In the genomic region with DNA sequence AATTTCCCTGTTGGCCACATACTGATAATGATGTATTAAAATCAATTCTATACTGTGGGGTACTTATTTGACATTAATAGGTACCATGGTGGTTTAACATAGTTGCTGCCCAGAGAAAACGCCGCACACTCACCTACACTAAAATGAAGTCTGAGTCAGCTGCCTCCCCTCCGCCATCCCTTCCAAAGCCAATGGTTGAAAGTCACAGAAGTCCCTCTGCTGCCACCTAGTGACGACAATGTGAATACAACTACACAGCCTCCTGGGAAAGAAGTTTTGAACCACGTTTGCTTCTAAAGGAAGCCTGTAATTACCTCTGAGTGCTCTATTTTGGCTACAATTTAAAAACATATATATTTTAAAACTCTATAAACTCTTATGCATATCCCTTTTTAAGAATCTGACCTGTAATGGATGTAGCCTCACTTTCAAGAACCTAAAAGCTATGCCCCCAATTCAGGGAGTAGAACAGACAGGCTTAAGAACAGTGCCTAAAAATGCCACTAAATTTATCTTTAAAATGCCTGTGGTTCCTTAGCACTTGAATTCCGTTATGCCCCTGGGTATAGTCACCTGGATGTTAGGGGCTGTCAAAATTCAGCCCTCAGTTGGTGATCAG, we compare ENCODE assay signal across 8 cellular contexts. TPM values are rescaled to one million over a fixed set of nuclear protein-coding genes. Genes with fewer than 3 reads are reported as not detected.
DNase-seq lines count a peak whose midpoint lies in the region; ATAC-seq and TF ChIP-seq lines count a peak whose summit lies in the region.

No MANE protein-coding gene starts in this region.

- H3K27ac Mint-ChIP-seq in brain (peak overlapping the region in 3 of 5 experiments; percentile 52 to 87 (median 61)), immature natural killer cell (no peak overlapping the region)

- peaks cover 2 to 14% (median 5%) of the 10 kb centered on the region in 5 experiments for H3K9me3 Mint-ChIP-seq in brain
- H3K9me3 Mint-ChIP-seq in immature natural killer cell: no peaks in the 10 kb centered on the region

- H3K4me3 Mint-ChIP-seq in brain (peak overlapping the region in 3 of 5 experiments; percentile 49 to 58 (median 50)), immature natural killer cell (no peak overlapping the region)

- H3K4me1 Mint-ChIP-seq in brain (peaks cover 7% of the 10 kb centered on the region), immature natural killer cell (peaks cover 2 to 5% of the 10 kb centered on the region in 2 donors)

- peak; percentile 67 for ATAC-seq in HG02981 (IDR thresholded peaks at IDR 0.05; ENCODE audit: unreplicated experiment)

- peak; percentile 60 for DNase-seq in NCI-H2171 (lab: John Stamatoyannopoulos, UW)
- peak; percentile 38 for DNase-seq in UCSD-AML1 (lab: John Stamatoyannopoulos, UW; ENCODE audit: unreplicated experiment)
- peak; percentile 62 to 73 (median 63) for DNase-seq in immature natural killer cell
- peak; percentile 65 for DNase-seq in stimulated activated CD4-positive, alpha-beta T cell treated with anti-CD3 and anti-CD28 coated beads, Interleukin-12 subunit alpha, Interleukin-12 subunit beta, amount 100 ng/mL, for 4 hours
- no peak for DNase-seq in GF-D8 (lab: John Stamatoyannopoulos, UW)

- peaks cover 4% of the 10 kb centered on the region for H3K27me3 Mint-ChIP-seq in brain
- H3K27me3 Mint-ChIP-seq in immature natural killer cell (ENCODE audit: low read depth in 3 of 3): peaks cover 0 to 16% (median 13%) of the 10 kb centered on the region in 3 donors

- H3K36me3 Mint-ChIP-seq in brain (no peaks in the 10 kb centered on the region), immature natural killer cell (no peaks in the 10 kb centered on the region)

- peak; percentile 78 for TF ChIP-seq CTCF in GM12872 (IDR thresholded peaks at IDR 0.05; ENCODE audit: insufficient read depth, low read depth, low read length)
- TF ChIP-seq CTCF in brain (conservative IDR thresholded peaks at IDR 0.05): peak; percentile 77 to 84

RNA-seq across cellular contexts. Expression of a gene that starts 20.6 kb away (rescaled TPM):
- polyA plus RNA-seq in brain (ENCODE audit: insufficient read depth, low read depth, low replicate concordance): 69.3 TPM
- polyA plus RNA-seq in immature natural killer cell: 10 to 100 TPM; 37.0 to 61.3 (median 43.3) TPM

Comparison
In these comparisons a context has a peak if more than half of its experiments do, and no peak if none do; other contexts are left out.
1. H3K27ac Mint-ChIP-seq: peak in brain (3 of 5); none in immature natural killer cell (0 of 6).
2. H3K4me3 Mint-ChIP-seq: peak in brain (3 of 5); none in immature natural killer cell (0 of 5).